In the genomic region with DNA sequence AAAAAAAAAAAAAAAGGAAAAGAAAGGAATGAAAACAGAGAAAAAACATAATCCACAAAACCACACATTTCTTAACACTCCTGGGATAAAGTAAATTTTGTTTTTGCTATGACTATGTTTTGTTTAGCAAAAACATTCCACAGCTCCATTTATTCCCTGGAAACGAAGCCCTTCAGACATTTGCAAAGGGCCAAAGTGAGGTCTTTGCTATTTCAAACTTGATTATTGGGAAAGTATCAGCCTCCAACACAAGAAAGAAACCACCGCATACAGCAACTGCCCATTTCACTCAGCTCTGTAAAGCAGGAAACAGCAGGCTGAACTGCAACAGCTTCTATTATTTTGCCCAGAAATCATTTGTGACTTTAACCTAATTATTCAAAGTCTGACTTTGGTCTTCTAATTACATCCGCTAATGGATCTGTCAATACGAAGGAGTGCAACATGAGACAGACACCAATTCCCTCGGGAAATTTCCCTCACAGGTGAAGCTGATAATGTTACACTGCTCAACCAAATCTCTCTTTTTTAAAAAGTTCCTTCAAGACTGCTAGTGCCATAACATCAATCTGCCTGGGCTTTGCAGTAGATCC, we compare ENCODE assay signal across 1 cellular context.
TF ChIP-seq lines count a peak whose summit lies in the region.

No MANE protein-coding gene starts in this region.

TF ChIP-seq in SK-N-SH treated with all-trans-retinoic acid at 6 μM for 48 hours, 23 proteins besides CTCF, POLR2A, EP300 and RAD21 (continued from another document):
- TF ChIP-seq, protein P1, sequence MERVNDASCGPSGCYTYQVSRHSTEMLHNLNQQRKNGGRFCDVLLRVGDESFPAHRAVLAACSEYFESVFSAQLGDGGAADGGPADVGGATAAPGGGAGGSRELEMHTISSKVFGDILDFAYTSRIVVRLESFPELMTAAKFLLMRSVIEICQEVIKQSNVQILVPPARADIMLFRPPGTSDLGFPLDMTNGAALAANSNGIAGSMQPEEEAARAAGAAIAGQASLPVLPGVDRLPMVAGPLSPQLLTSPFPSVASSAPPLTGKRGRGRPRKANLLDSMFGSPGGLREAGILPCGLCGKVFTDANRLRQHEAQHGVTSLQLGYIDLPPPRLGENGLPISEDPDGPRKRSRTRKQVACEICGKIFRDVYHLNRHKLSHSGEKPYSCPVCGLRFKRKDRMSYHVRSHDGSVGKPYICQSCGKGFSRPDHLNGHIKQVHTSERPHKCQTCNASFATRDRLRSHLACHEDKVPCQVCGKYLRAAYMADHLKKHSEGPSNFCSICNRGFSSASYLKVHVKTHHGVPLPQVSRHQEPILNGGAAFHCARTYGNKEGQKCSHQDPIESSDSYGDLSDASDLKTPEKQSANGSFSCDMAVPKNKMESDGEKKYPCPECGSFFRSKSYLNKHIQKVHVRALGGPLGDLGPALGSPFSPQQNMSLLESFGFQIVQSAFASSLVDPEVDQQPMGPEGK (CRISPR knock-in tag; IDR thresholded peaks at IDR 0.05; ENCODE audit: borderline replicate concordance): no peak
- TF ChIP-seq, protein P2, sequence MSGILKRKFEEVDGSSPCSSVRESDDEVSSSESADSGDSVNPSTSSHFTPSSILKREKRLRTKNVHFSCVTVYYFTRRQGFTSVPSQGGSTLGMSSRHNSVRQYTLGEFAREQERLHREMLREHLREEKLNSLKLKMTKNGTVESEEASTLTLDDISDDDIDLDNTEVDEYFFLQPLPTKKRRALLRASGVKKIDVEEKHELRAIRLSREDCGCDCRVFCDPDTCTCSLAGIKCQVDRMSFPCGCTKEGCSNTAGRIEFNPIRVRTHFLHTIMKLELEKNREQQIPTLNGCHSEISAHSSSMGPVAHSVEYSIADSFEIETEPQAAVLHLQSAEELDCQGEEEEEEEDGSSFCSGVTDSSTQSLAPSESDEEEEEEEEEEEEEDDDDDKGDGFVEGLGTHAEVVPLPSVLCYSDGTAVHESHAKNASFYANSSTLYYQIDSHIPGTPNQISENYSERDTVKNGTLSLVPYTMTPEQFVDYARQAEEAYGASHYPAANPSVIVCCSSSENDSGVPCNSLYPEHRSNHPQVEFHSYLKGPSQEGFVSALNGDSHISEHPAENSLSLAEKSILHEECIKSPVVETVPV (CRISPR knock-in tag; IDR thresholded peaks at IDR 0.05): no peak
